In the genomic region with DNA sequence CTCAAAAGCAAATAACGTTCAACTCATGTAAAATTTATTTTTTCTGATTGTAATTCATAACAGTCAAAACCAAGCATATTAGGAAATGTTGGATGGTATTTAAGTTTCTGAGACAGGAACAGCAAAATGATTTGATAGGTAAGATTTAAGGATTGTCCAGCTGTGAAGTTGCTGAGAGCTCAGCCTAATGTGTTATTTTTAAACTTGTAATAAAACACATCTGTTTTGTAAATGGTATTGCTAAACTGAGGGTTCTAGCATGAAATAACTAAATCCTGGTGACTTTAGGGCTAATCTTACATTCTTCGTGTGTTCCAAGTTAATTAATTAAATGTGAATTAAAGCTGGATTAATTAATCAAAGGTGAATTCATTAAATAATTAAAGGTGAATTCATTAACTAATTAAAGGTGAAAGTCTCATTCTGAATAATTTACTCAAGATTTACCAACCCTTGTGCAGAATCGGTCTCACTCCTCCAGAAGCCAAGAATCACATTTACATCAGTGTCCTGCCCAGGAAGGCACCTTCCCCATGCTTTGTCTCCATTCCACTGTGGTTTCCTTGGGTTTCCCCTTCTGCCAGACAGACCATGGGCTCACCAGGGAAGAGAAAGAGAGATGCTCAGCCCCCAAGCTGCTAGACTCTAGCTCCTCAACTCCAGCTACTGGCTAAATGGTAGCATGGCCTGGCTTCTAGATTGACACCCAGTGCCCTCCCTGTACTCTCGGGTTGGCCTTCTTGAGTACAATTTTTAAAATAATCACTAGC, we compare ENCODE assay signal across 19 cellular contexts. TPM values are rescaled to one million over a fixed set of nuclear protein-coding genes. Genes with fewer than 3 reads are reported as not detected.
A peak's percentile ranks its signal among the peaks of the same experiment; 100 is the strongest.
DNase-seq lines count a peak whose midpoint lies in the region; FAIRE-seq and TF ChIP-seq lines count a peak whose summit lies in the region.
"Had no signal": no experiment of that assay in that cellular context is flagged by ENCODE, and none has a peak within 500 bp of the region (broad histone marks: within the 10 kb centered on the region; RNA-seq: fewer than 3 reads in every experiment).

No MANE protein-coding gene starts in this region.

- no peak for TF ChIP-seq CTCF in AG10803 (conservative IDR thresholded peaks at IDR 0.05; ENCODE audit: low read length)
- no peak for TF ChIP-seq CTCF in brain microvascular endothelial cell (IDR thresholded peaks at IDR 0.05; ENCODE audit: low read depth, low read length, missing control alignments)
- TF ChIP-seq CTCF in neural cell (IDR thresholded peaks at IDR 0.05; ENCODE audit: poor library complexity, severe bottlenecking) = no peak

- FAIRE-seq in GM19239 (lab: Jason Lieb, UNC) = peak; percentile 71
- FAIRE-seq in HTR-8/SVneo (lab: Jason Lieb, UNC) = no peak

- TF ChIP-seq EP300 in neural cell (conservative IDR thresholded peaks at IDR 0.05; ENCODE audit: poor library complexity, severe bottlenecking) = no peak

- H3K4me3 ChIP-seq in AG10803 (ENCODE audit: low read length) (no peak overlapping the region), brain microvascular endothelial cell (ENCODE audit: low read depth, low read length) (no peak overlapping the region), neural cell (ENCODE audit: low read length) (peak overlapping the region; percentile 11)
- H3K4me3 ChIP-seq: psoas muscle, vagina had no signal

- H3K79me2 ChIP-seq in neural cell (replicated peaks; ENCODE audit: insufficient read depth, low read length) = no peaks in the 10 kb centered on the region

- TF ChIP-seq RAD21 in neural cell (conservative IDR thresholded peaks at IDR 0.05) = no peak

- H3K27me3 ChIP-seq in brain microvascular endothelial cell (replicated peaks) (no peaks in the 10 kb centered on the region), neural cell (ENCODE audit: insufficient read depth, low read depth, low read length) (no peaks in the 10 kb centered on the region)
- H3K27me3 ChIP-seq: vagina had no signal

- no peaks in the 10 kb centered on the region for H3F3A ChIP-seq in neural cell (ENCODE audit: insufficient read depth, low read length, poor library complexity, severe bottlenecking)

- H3K36me3 ChIP-seq in brain microvascular endothelial cell (replicated peaks) = no peaks in the 10 kb centered on the region
- no peaks in the 10 kb centered on the region for H3K36me3 ChIP-seq in neural cell (ENCODE audit: insufficient read depth, low read length)
- H3K36me3 ChIP-seq: vagina had no signal

- H3K4me2 ChIP-seq in neural cell (ENCODE audit: low read length) = no peak overlapping the region

- no peaks in the 10 kb centered on the region for H4K20me1 ChIP-seq in neural cell (ENCODE audit: insufficient read depth)

- H3K9me3 ChIP-seq in neural cell (ENCODE audit: low read length) = no peaks in the 10 kb centered on the region
- H3K9me3 ChIP-seq: psoas muscle, vagina had no signal

- DNase-seq in AG10803 (ENCODE audit: low read depth) (peak; percentile 17), GM19239 (ENCODE audit: insufficient read length, low spot score) (no peak), brain microvascular endothelial cell (no peak), NCI-H1092 treated with DMSO at 0.1 percent for 48 hours (lab: John Stamatoyannopoulos, UW) (no peak), HTR-8/SVneo (ENCODE audit: insufficient read length, low spot score) (no peak), NCI-H524 treated with DMSO at 0.1 percent for 48 hours (lab: John Stamatoyannopoulos, UW) (no peak), NCI-H1105 (lab: John Stamatoyannopoulos, UW) (no peak)
- DNase-seq: activated CD8-positive, alpha-beta T cell treated with anti-CD3 and anti-CD28 coated beads, Interleukin-2, amount 10 ng/mL, durations not matched to agents 7 days and 5 days; central memory CD4-positive, alpha-beta T cell; effector memory CD8-positive, alpha-beta T cell; natural killer cell; NCI-H2107; NCI-H69; psoas muscle; stimulated activated CD4-positive, alpha-beta T cell treated with anti-CD3 and anti-CD28 coated beads, Interleukin-15, amount 100 ng/mL, for 24 hours had no signal

- H3K27ac ChIP-seq in brain microvascular endothelial cell (peak overlapping the region; percentile 61), neural cell (ENCODE audit: low read length) (peak overlapping the region; percentile 44)
- H3K27ac ChIP-seq: psoas muscle, vagina, VCaP had no signal

- no peak overlapping the region for H2AFZ ChIP-seq in neural cell (ENCODE audit: low read depth, low read length)

- no peak overlapping the region for H3K9ac ChIP-seq in neural cell (ENCODE audit: low read length)

- in situ Hi-C loops in brain microvascular endothelial cell (cut with HindIII; ENCODE audit: low pct_ligation_motif_present, low sequenced_read_pairs) = no loop called here

- no peaks in the 10 kb centered on the region for H3K9me2 ChIP-seq in neural cell (ENCODE audit: insufficient read depth, low read length)

TF ChIP-seq in neural cell, 6 proteins besides CTCF, POLR2A, EP300 and RAD21:
- TF ChIP-seq MXI1 (conservative IDR thresholded peaks at IDR 0.05; ENCODE audit: poor library complexity, severe bottlenecking) = no peak
- no peak for TF ChIP-seq REST (IDR thresholded peaks at IDR 0.05; ENCODE audit: borderline replicate concordance)
- TF ChIP-seq TAF1 (IDR thresholded peaks at IDR 0.05; ENCODE audit: low read depth) = no peak
- TF ChIP-seq SMC3 (conservative IDR thresholded peaks at IDR 0.05; ENCODE audit: poor library complexity) = no peak
- TF ChIP-seq EZH2 (IDR thresholded peaks at IDR 0.05; ENCODE audit: borderline replicate concordance, insufficient read depth, low read length, poor library complexity, severe bottlenecking) = no peak
- TF ChIP-seq POLR2AphosphoS5 (IDR thresholded peaks at IDR 0.05) = no peak

RNA-seq across cellular contexts. Expression of gene TLR10, which starts 13.2 kb away (rescaled TPM):
- 0.10 and 0.14 TPM in 2 replicates for polyA plus RNA-seq in neural cell
- polyA minus RNA-seq in neural cell = 0.24 and 0.46 TPM in 2 replicates
- polyA plus RNA-seq: AG04450 had no signal

RNA-seq across cellular contexts. Expression of gene TLR1, which starts 35.0 kb away (rescaled TPM):
- polyA plus RNA-seq in neural cell = not detected in 2 replicates
- not detected in 2 replicates for polyA minus RNA-seq in neural cell
